In genomic region chr7:111358915-111359314, GRCh38 we compare ENCODE assay signal across 23 cellular contexts.
"Had no signal": no experiment of that assay in that cellular context is flagged by ENCODE, and none has a peak within 500 bp of the region (broad histone marks: within the 10 kb centered on the region; RNA-seq: fewer than 3 reads in every experiment).

No MANE protein-coding gene starts in this region.

- H3K4me3 ChIP-seq: colonic mucosa, esophagus squamous epithelium, gastrocnemius medialis, heart right ventricle, lower lobe of right lung, mucosa of descending colon had no signal

- H3K9me3 Mint-ChIP-seq: dendritic cell treated with granulocyte-macrophage colony-stimulating factor and Interleukin-4, amounts not matched to agents 40 ng/mL and 50 ng/mL, for 4 days; effector memory CD8-positive, alpha-beta T cell; mesothelial cell of epicardium; naive B cell had no signal

- H3K4me1 ChIP-seq: colonic mucosa, lower lobe of right lung had no signal

- H3K36me3 ChIP-seq: colonic mucosa, esophagus squamous epithelium, gastrocnemius medialis, heart right ventricle, lower lobe of right lung had no signal

- H3K27ac ChIP-seq: colonic mucosa, gastrocnemius medialis, heart right ventricle, lower lobe of right lung had no signal

- H3K27me3 ChIP-seq: colonic mucosa, esophagus squamous epithelium, gastrocnemius medialis, heart right ventricle had no signal

- H3K36me3 Mint-ChIP-seq: mesothelial cell of epicardium, naive B cell had no signal

- H3K9me3 ChIP-seq: colonic mucosa, esophagus squamous epithelium, gastrocnemius medialis, heart right ventricle, lower lobe of right lung, mucosa of descending colon had no signal

- H3K27me3 Mint-ChIP-seq: dendritic cell treated with granulocyte-macrophage colony-stimulating factor and Interleukin-4, amounts not matched to agents 40 ng/mL and 50 ng/mL, for 4 days; effector memory CD8-positive, alpha-beta T cell; naive B cell had no signal

- ATAC-seq: effector memory CD8-positive, alpha-beta T cell; esophagus mucosa; gastrocnemius medialis; heart right ventricle; left ventricle myocardium superior; lower lobe of right lung; mucosa of descending colon had no signal

- H3K27ac Mint-ChIP-seq: dendritic cell treated with granulocyte-macrophage colony-stimulating factor and Interleukin-4, amounts not matched to agents 40 ng/mL and 50 ng/mL, for 4 days; effector memory CD8-positive, alpha-beta T cell; mesothelial cell of epicardium; naive B cell had no signal

- H3K4me3 Mint-ChIP-seq: dendritic cell treated with granulocyte-macrophage colony-stimulating factor and Interleukin-4, amounts not matched to agents 40 ng/mL and 50 ng/mL, for 4 days; effector memory CD8-positive, alpha-beta T cell; mesothelial cell of epicardium; naive B cell had no signal

- DNase-seq: cerebellar nuclear complex; colonic mucosa; cortex of kidney; effector CD8-positive, alpha-beta T cell; effector memory CD8-positive, alpha-beta T cell; esophagus squamous epithelium; foreskin fibroblast; foreskin melanocyte; gastrocnemius medialis; glutamatergic neuron; head of caudate nucleus; heart right ventricle; hippocampal formation; kidney; kidney glomerular epithelial cell; left ventricle myocardium superior; mesenchymal stem cell; mucosa of descending colon; naive B cell had no signal
